ENCODE assay signal across 10 cellular contexts in the genomic region with DNA sequence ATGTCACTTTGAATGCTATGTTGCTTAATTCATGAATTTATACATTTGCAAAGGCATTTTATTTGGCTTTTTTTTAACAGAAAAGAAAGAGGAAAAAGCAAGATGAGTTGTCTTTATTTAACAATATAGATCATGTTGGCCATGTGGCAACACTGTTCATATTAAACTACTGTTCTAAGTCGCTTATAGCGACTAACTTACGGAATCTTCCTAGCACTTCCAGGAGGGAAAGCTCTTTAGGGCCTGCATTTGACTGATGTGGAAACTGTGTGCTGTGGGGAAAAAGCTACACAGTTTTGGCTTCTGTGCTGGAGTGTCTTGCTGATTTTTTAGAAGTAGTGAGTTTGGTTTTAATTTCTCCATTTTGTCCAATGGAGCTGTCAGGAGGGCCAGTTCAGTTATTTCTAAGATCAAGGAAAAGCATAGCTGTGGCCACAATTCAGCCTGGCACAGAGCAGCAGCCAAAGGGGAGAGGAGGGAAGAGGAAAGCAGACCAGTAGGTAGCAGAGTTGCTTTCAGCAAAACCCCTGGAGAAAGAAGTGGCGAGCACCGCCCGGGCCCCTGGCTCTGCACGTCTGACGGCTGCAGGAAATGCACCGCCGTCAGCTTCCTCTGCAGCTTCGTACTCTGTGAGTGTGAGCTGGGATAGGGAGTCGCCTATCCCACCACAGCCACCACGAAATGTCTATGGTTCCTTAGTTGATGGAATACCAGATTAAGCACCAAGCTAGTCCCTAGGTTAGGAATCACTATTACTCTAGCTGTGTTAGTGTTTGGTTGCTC.
DNase-seq lines count a peak whose midpoint lies in the region; ATAC-seq, FAIRE-seq and TF ChIP-seq lines count a peak whose summit lies in the region.
"Had no signal": no experiment of that assay in that cellular context is flagged by ENCODE, and none has a peak within 500 bp of the region (broad histone marks: within the 10 kb centered on the region; RNA-seq: fewer than 3 reads in every experiment).

No MANE protein-coding gene starts in this region.

- peaks cover 27% of the 10 kb centered on the region for H3K27me3 Mint-ChIP-seq in activated CD8-positive, alpha-beta T cell treated with anti-CD3 and anti-CD28 coated beads, Interleukin-2, amount 10 ng/mL, durations not matched to agents 7 days and 5 days (ENCODE audit: low read depth)

- H3K9me3 Mint-ChIP-seq in activated CD8-positive, alpha-beta T cell treated with anti-CD3 and anti-CD28 coated beads, Interleukin-2, amount 10 ng/mL, durations not matched to agents 7 days and 5 days (ENCODE audit: insufficient read depth) = no peaks in the 10 kb centered on the region

- no peak overlapping the region for H3K4me3 Mint-ChIP-seq in activated CD8-positive, alpha-beta T cell treated with anti-CD3 and anti-CD28 coated beads, Interleukin-2, amount 10 ng/mL, durations not matched to agents 7 days and 5 days

- no peak overlapping the region for H3K9ac ChIP-seq in HepG2 (ENCODE audit: insufficient read depth, low read depth, low read length)

- H4K20me1 ChIP-seq in HepG2 (ENCODE audit: insufficient read depth, low read length) = no peaks in the 10 kb centered on the region

- POLR2A ChIA-PET in activated CD8-positive, alpha-beta T cell treated with anti-CD3 and anti-CD28 coated beads, Interleukin-2, amount 10 ng/mL, durations not matched to agents 7 days and 5 days (lab: Charles Lee) = no interaction called here
- POLR2A ChIA-PET in HepG2 (lab: Yijun Ruan, JAX) = interaction anchor here (1.1 kb wide), 1 partner anchor 27 kb away, joined by 3 read pairs; no protein-coding TSS in a partner anchor

- FAIRE-seq in HepG2 (lab: Jason Lieb, UNC) = no peak
- FAIRE-seq: endometrium, G401.6 had no signal

- H3K9me3 ChIP-seq in HepG2 (ENCODE audit: low read length) = no peaks in the 10 kb centered on the region
- H3K9me3 ChIP-seq in SJCRH30 (replicated peaks) = no peaks in the 10 kb centered on the region

- H3K4me2 ChIP-seq in HepG2 (ENCODE audit: low read depth, low read length) = no peak overlapping the region

- in situ Hi-C loops in HepG2 (cut with HindIII; ENCODE audit: extremely low pct_ligation_motif_present, low pct_unique_long_range_greater_than_20kb) = no loop called here

- no peak for TF ChIP-seq RAD21 in HepG2 (CRISPR knock-in tag; IDR thresholded peaks at IDR 0.05)

- 88% methylated on average over 13 of the region's 13 CpGs for WGBS in HepG2 (ENCODE audit: low lambda C conversion rate)

- H3K36me3 Mint-ChIP-seq in activated CD8-positive, alpha-beta T cell treated with anti-CD3 and anti-CD28 coated beads, Interleukin-2, amount 10 ng/mL, durations not matched to agents 7 days and 5 days (ENCODE audit: low read depth) = no peaks in the 10 kb centered on the region

- no peaks in the 10 kb centered on the region for H3K27me3 ChIP-seq in HepG2 (ENCODE audit: control insufficient read depth in 1 of 2, insufficient read depth in 2 of 2, low read length in 2 of 2)
- H3K27me3 ChIP-seq in SJCRH30 = no peaks in the 10 kb centered on the region

- no peaks in the 10 kb centered on the region for H3K79me2 ChIP-seq in HepG2 (ENCODE audit: insufficient read depth, low read length)

- ATAC-seq in HG02938 (IDR thresholded peaks at IDR 0.05; ENCODE audit: unreplicated experiment) (peak; percentile 31), HepG2 (peak; percentile 14), HG03521 (IDR thresholded peaks at IDR 0.05; ENCODE audit: unreplicated experiment) (no peak)
- ATAC-seq in activated CD8-positive, alpha-beta T cell treated with anti-CD3 and anti-CD28 coated beads, Interleukin-2, amount 10 ng/mL, durations not matched to agents 7 days and 5 days = peak; percentile 65

- H3K4me3 ChIP-seq in HepG2 (replicated peaks in 1 of 3; ENCODE audit: insufficient read depth in 1 of 3, low read depth in 2 of 3, low read length in 3 of 3) = no peak overlapping the region
- H3K4me3 ChIP-seq in SJCRH30 = no peak overlapping the region

- TF ChIP-seq EP300 in HepG2 (IDR thresholded peaks at IDR 0.05; ENCODE audit: low read depth in 2 of 2, low read length in 2 of 2) (no peak), HepG2 (CRISPR knock-in tag; IDR thresholded peaks at IDR 0.05; ENCODE audit: borderline replicate concordance) (no peak)

- H3K36me3 ChIP-seq in HepG2 (replicated peaks in 1 of 2; ENCODE audit: control insufficient read depth in 1 of 2, insufficient read depth in 2 of 2, low read length in 2 of 2) (no peaks in the 10 kb centered on the region), SJCRH30 (no peaks in the 10 kb centered on the region)

- CTCF ChIA-PET in activated CD8-positive, alpha-beta T cell treated with anti-CD3 and anti-CD28 coated beads, Interleukin-2, amount 10 ng/mL, durations not matched to agents 7 days and 5 days (lab: Charles Lee) = no interaction called here
- CTCF ChIA-PET in HepG2 (lab: Yijun Ruan, JAX; ENCODE audit: low intra/inter-chr PET ratio, low total read pairs) = no interaction called here

- no peak for TF ChIP-seq CTCF in HepG2 (CRISPR knock-in tag; IDR thresholded peaks at IDR 0.05)

- peak; percentile 58 for DNase-seq in CD1c-positive myeloid dendritic cell (ENCODE audit: extremely low spot score)
- DNase-seq in activated CD8-positive, alpha-beta T cell treated with anti-CD3 and anti-CD28 coated beads, Interleukin-2, amount 10 ng/mL, durations not matched to agents 7 days and 5 days = peak; percentile 23
- no peak for DNase-seq in HepG2 (ENCODE audit: low spot score)
- DNase-seq in 8988T = no peak
- DNase-seq in RPMI8226 = no peak
- DNase-seq in SJCRH30 = no peak

- peaks cover 15% of the 10 kb centered on the region for H3K4me1 Mint-ChIP-seq in activated CD8-positive, alpha-beta T cell treated with anti-CD3 and anti-CD28 coated beads, Interleukin-2, amount 10 ng/mL, durations not matched to agents 7 days and 5 days (ENCODE audit: low read depth)

- intact Hi-C loops in HepG2 (cut with micrococcal nuclease; ENCODE audit: unreplicated experiment) = no loop called here

- no TSS peak for BruUV-seq in HepG2 (replicated peaks; lab: Mats Ljungman, UMichigan)

- no peak overlapping the region for H3K27ac Mint-ChIP-seq in activated CD8-positive, alpha-beta T cell treated with anti-CD3 and anti-CD28 coated beads, Interleukin-2, amount 10 ng/mL, durations not matched to agents 7 days and 5 days

- H3K4me1 ChIP-seq in HepG2 (ENCODE audit: insufficient read depth, low read length) = peaks cover 37% of the 10 kb centered on the region
- H3K4me1 ChIP-seq in SJCRH30 = peaks cover 5% of the 10 kb centered on the region; the same call in 1 of the 2 replicates

- H3K27ac ChIP-seq in HepG2 (ENCODE audit: extremely low read length, insufficient read depth, low read length) (no peak overlapping the region), SJCRH30 (no peak overlapping the region)

- H2AFZ ChIP-seq in HepG2 (ENCODE audit: low read length) = no peak overlapping the region

- no peak for TF ChIP-seq POLR2A in HepG2 (IDR thresholded peaks at IDR 0.05; ENCODE audit: insufficient read depth in 1 of 2, low read depth in 2 of 2, low read length in 2 of 2)

TF ChIP-seq in HepG2, 621 proteins besides CTCF, POLR2A, EP300 and RAD21:
- TF ChIP-seq ZNF563 (CRISPR knock-in tag; IDR thresholded peaks at IDR 0.05) (no peak), FOXA3 (CRISPR knock-in tag; IDR thresholded peaks at IDR 0.05) (no peak), ARNTL (CRISPR knock-in tag; IDR thresholded peaks at IDR 0.05) (no peak), HHEX (CRISPR knock-in tag; IDR thresholded peaks at IDR 0.05) (no peak), TBL1XR1 (IDR thresholded peaks at IDR 0.05; ENCODE audit: borderline replicate concordance, low read length, partially characterized antibody) (no peak)
- TF ChIP-seq, protein P1, sequence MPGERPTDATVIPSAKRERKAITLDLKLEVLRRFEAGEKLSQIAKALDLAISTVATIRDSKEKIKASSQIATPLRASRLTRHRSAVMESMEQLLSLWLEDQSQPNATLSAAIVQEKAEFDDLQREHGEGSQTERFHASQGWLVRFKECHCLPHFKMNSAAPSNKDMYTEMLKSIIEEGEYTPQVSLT (CRISPR knock-in tag; IDR thresholded peaks at IDR 0.05; ENCODE audit: borderline replicate concordance, low read depth) = no peak
- TF ChIP-seq, protein P2, sequence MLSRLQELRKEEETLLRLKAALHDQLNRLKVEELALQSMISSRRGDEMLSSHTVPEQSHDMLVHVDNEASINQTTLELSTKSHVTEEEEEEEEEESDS (CRISPR knock-in tag; IDR thresholded peaks at IDR 0.05; ENCODE audit: borderline replicate concordance) = no peak

Comparison
In these comparisons a context has a peak if more than half of its experiments do, and no peak if none do; other contexts are left out.
1. DNase-seq: peak in CD1c-positive myeloid dendritic cell (single experiment) and activated CD8-positive, alpha-beta T cell treated with anti-CD3 and anti-CD28 coated beads, Interleukin-2, amount 10 ng/mL, durations not matched to agents 7 days and 5 days (single experiment); none in HepG2 (single experiment), 8988T (single experiment), RPMI8226 (single experiment) and SJCRH30 (0 of 2).